In the genomic region with DNA sequence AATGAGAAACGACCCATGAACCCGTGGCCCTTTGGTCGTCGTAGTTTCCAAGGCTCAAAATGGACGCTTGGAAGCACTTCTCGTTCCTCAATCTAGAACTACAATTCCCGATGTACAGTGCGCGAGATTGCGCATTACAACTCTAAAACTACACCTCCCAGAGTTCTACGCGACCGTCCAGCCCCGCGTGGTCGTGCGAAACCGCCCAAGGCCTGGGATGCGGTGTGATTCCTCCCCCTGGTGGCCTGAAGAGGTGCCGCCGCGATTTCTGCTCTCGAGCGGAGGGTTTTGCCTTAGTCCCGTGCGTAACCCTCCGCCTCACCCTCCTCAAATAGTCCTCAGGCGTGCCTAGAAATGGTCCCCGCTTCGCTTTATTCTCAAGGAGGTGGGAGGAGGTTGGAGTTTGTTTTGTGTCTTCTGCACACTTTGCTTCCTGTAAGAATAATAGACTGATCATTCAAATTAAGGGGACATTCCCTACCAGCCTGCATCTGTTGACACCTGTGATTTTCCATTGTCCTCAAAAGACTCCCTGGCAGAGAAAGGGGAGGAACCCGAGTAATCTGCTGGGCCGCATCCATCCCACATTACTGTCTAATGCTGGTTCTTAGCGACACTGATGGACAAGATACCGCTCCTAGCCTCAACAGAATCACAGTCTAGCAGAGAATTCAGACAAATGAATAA, we compare ENCODE assay signal across 8 cellular contexts. TPM values are rescaled to one million over a fixed set of nuclear protein-coding genes. Genes with fewer than 3 reads are reported as not detected.
DNase-seq lines count a peak whose midpoint lies in the region; ATAC-seq, FAIRE-seq and TF ChIP-seq lines count a peak whose summit lies in the region.

No MANE protein-coding gene starts in this region.

- peak; percentile 96 to 99 for TF ChIP-seq CTCF in endothelial cell of umbilical vein (IDR thresholded peaks at IDR 0.05; ENCODE audit: extremely low read depth in 1 of 2, insufficient read depth in 1 of 2, low read depth in 1 of 2, low read length in 2 of 2)

- POLR2A ChIA-PET in endothelial cell of umbilical vein (lab: Charles Lee), result interaction anchor here (1.0 to 1.6 kb wide), 4 partner anchors 87 to 161 kb away, joined by 3 to 14 read pairs (median 4); no protein-coding TSS in a partner anchor

- H2AFZ ChIP-seq in endothelial cell of umbilical vein (ENCODE audit: low read depth, low read length), result peak overlapping the region; percentile 100

- H3K36me3 ChIP-seq in HUES48 (ENCODE audit: control insufficient read depth, insufficient read depth, low read length), result no peaks in the 10 kb centered on the region
- peaks cover 11% of the 10 kb centered on the region for H3K36me3 ChIP-seq in NT2/D1 (ENCODE audit: insufficient read depth, insufficient read length, low read length)
- H3K36me3 ChIP-seq in endothelial cell of umbilical vein (ENCODE audit: control insufficient read depth in 2 of 2, extremely low read depth in 1 of 2, insufficient read depth in 2 of 2, low read length in 2 of 2), result no peaks in the 10 kb centered on the region

- ATAC-seq in GM21390 (IDR thresholded peaks at IDR 0.05; ENCODE audit: unreplicated experiment), result peak; percentile 97

- peak overlapping the region; percentile 91 for H3K4me2 ChIP-seq in endothelial cell of umbilical vein (ENCODE audit: insufficient read depth, low read length)

- BruUV-seq in endothelial cell of umbilical vein (replicated peaks; lab: Mats Ljungman, UMichigan), result no TSS peak

- intact Hi-C loops in endothelial cell of umbilical vein (cut with micrococcal nuclease), result loop anchor here (1.0 kb wide), 4 partner anchors 93 to 178 kb away; no protein-coding TSS in a partner anchor

- peaks cover 18% of the 10 kb centered on the region for H3K4me1 ChIP-seq in HUES48 (ENCODE audit: control insufficient read depth, insufficient read depth, low read length)
- peaks cover 5% of the 10 kb centered on the region for H3K4me1 ChIP-seq in NT2/D1 (ENCODE audit: insufficient read depth, insufficient read length)
- peaks cover 16% of the 10 kb centered on the region for H3K4me1 ChIP-seq in endothelial cell of umbilical vein (ENCODE audit: control insufficient read depth, extremely low read depth, insufficient read depth, low read length)

- in situ Hi-C loops in Caki2 (cut with HindIII; ENCODE audit: low pct_unique_long_range_greater_than_20kb, low sequenced_read_pairs), result loop anchor here (25.0 kb wide), 1 partner anchor 111 kb away; a partner anchor contains a TSS

- H3K4me3 ChIP-seq in HUES48 (ENCODE audit: low read depth, low read length) (peak overlapping the region; percentile 79), NT2/D1 (ENCODE audit: insufficient read length, low read depth) (peak overlapping the region; percentile 70), endothelial cell of umbilical vein (replicated peaks in 1 of 3; ENCODE audit: insufficient read depth in 1 of 3, low read depth in 1 of 3, low read length in 3 of 3) (peak overlapping the region; percentile 41 to 83 (median 68))

- DNase-seq in Caki2 (ENCODE audit: low read depth), result peak; percentile 95
- peak; percentile 100 for DNase-seq in NT2/D1 (ENCODE audit: low read depth, low spot score)
- peak; percentile 94 for DNase-seq in activated CD8-positive, alpha-beta memory T cell treated with anti-CD3 and anti-CD28 coated beads, Interleukin-2, amount 50 U/mL, for 4 hours
- peak; percentile 100 for DNase-seq in endothelial cell of umbilical vein (ENCODE audit: low read depth, low spot score)
- DNase-seq in midbrain (lab: John Stamatoyannopoulos, UW), result peak; percentile 99
- DNase-seq in stimulated activated CD8-positive, alpha-beta memory T cell treated with anti-CD3 and anti-CD28 coated beads, Interleukin-2, amount 100 ng/mL, for 1 hour (ENCODE audit: low read depth in 2 of 2), result peak; percentile 92

- H3K9me3 ChIP-seq in HUES48 (ENCODE audit: control insufficient read depth, insufficient read depth, low read length) (no peaks in the 10 kb centered on the region), NT2/D1 (ENCODE audit: insufficient read depth, low read length) (no peaks in the 10 kb centered on the region), endothelial cell of umbilical vein (replicated peaks; ENCODE audit: control insufficient read depth, insufficient read depth, low read length) (no peaks in the 10 kb centered on the region)

- TF ChIP-seq POLR2A in endothelial cell of umbilical vein (IDR thresholded peaks at IDR 0.05; ENCODE audit: low read depth, low read length), result peak; percentile 78

- H3K27me3 ChIP-seq in HUES48 (ENCODE audit: control insufficient read depth, insufficient read depth, low read length) (no peaks in the 10 kb centered on the region), NT2/D1 (ENCODE audit: insufficient read depth, insufficient read length) (no peaks in the 10 kb centered on the region), endothelial cell of umbilical vein (ENCODE audit: control insufficient read depth in 2 of 2, insufficient read depth in 2 of 2, low read length in 2 of 2) (no peaks in the 10 kb centered on the region)

- CTCF ChIA-PET in endothelial cell of umbilical vein (lab: Charles Lee), result interaction anchor here (0.6 to 10.2 kb wide), 35 partner anchors 10 to 426 kb away, joined by 3 to 404 read pairs (median 4); a partner anchor contains a TSS

- H3K9me1 ChIP-seq in endothelial cell of umbilical vein (replicated peaks; ENCODE audit: control insufficient read depth, extremely low read depth, insufficient read depth, low read length), result no peaks in the 10 kb centered on the region

- dilution Hi-C loops in endothelial cell of umbilical vein (cut with MboI; ENCODE audit: extremely low pct_ligation_motif_present, low sequenced_read_pairs), result loop anchor here (25.0 kb wide), 1 partner anchor 111 kb away; a partner anchor contains a TSS

- H3K27ac ChIP-seq in HUES48 (ENCODE audit: low read depth, low read length), result peak overlapping the region; percentile 76
- peak overlapping the region; percentile 57 for H3K27ac ChIP-seq in endothelial cell of umbilical vein (ENCODE audit: insufficient read depth, low read depth, low read length)

- peak; percentile 95 for FAIRE-seq in endothelial cell of umbilical vein (lab: Jason Lieb, UNC)

- H3K9ac ChIP-seq in HUES48 (ENCODE audit: low read depth, low read length) (peak overlapping the region; percentile 66), NT2/D1 (ENCODE audit: insufficient read length, low read depth) (peak overlapping the region; percentile 85), endothelial cell of umbilical vein (replicated peaks; ENCODE audit: extremely low read depth, insufficient read depth, low read length) (peak overlapping the region; percentile 66)

- no peaks in the 10 kb centered on the region for H3K79me2 ChIP-seq in endothelial cell of umbilical vein (ENCODE audit: control insufficient read depth, insufficient read depth, low read length)

- no peaks in the 10 kb centered on the region for H4K20me1 ChIP-seq in endothelial cell of umbilical vein (replicated peaks; ENCODE audit: control insufficient read depth, extremely low read depth, insufficient read depth, low read length)

TF ChIP-seq in endothelial cell of umbilical vein, 7 proteins besides CTCF, POLR2A, EP300 and RAD21 (continues in another document):
- peak; percentile 46 for TF ChIP-seq FOS (IDR thresholded peaks at IDR 0.05; ENCODE audit: borderline replicate concordance, insufficient read depth, low read length)
- TF ChIP-seq JUN (IDR thresholded peaks at IDR 0.05; ENCODE audit: borderline replicate concordance, insufficient read depth, insufficient read length, low read depth), result no peak
- TF ChIP-seq POLR2AphosphoS5 (IDR thresholded peaks at IDR 0.05; ENCODE audit: insufficient read depth, low read depth, low read length), result peak; percentile 73
- TF ChIP-seq, protein P1, sequence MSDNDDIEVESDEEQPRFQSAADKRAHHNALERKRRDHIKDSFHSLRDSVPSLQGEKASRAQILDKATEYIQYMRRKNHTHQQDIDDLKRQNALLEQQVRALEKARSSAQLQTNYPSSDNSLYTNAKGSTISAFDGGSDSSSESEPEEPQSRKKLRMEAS (IDR thresholded peaks at IDR 0.05; ENCODE audit: insufficient read depth, insufficient read length), result peak; percentile 81
- no peak for TF ChIP-seq EZH2 (IDR thresholded peaks at IDR 0.05; ENCODE audit: borderline replicate concordance, low read depth, low read length, severe bottlenecking)
- peak; percentile 99 for TF ChIP-seq MYC (IDR thresholded peaks at IDR 0.05; ENCODE audit: low read depth, low read length)

RNA-seq across cellular contexts. Expression of a gene that starts 0.4 kb away (rescaled TPM):
- total RNA-seq in Caki2 (2014; rRNA removed; shearing (Covaris generic); ENCODE audit: low replicate concordance), result 11.8 and 16.6 TPM in 2 replicates
- total RNA-seq in endothelial cell of umbilical vein, result 5.0 and 6.9 TPM in 2 replicates
- 5.0 and 6.0 TPM in 2 replicates for polyA plus RNA-seq in endothelial cell of umbilical vein
- 5.8 and 6.1 TPM in 2 replicates for polyA plus RNA-seq in endothelial cell of umbilical vein (2011; cell fraction: cytosol; rRNA removed)
- 5.5 and 5.6 TPM in 2 replicates for polyA plus RNA-seq in endothelial cell of umbilical vein (2011; cell fraction: nucleus; rRNA removed)
- polyA plus RNA-seq in endothelial cell of umbilical vein (2012), result 4.0 and 4.4 TPM in 2 replicates
- 8.6 and 9.8 TPM in 2 replicates for polyA minus RNA-seq in endothelial cell of umbilical vein
- 6.3 TPM for polyA minus RNA-seq in endothelial cell of umbilical vein (2011; cell fraction: cytosol; rRNA and poly(A)+ RNA removed)
- 2.3 and 2.4 TPM in 2 replicates for polyA minus RNA-seq in endothelial cell of umbilical vein (2011; cell fraction: nucleus; rRNA and poly(A)+ RNA removed)

RNA-seq across cellular contexts. Expression of a gene that starts 23.4 kb away (rescaled TPM):
- not detected in 2 replicates for total RNA-seq in Caki2 (2014; rRNA removed; shearing (Covaris generic); ENCODE audit: low replicate concordance)
- not detected in 2 replicates for total RNA-seq in endothelial cell of umbilical vein
- polyA plus RNA-seq in endothelial cell of umbilical vein, result not detected in 2 replicates
- polyA plus RNA-seq in endothelial cell of umbilical vein (2011; cell fraction: cytosol; rRNA removed), result 0.01 TPM in 1 of 2 replicates, not detected in the other
- polyA plus RNA-seq in endothelial cell of umbilical vein (2011; cell fraction: nucleus; rRNA removed), result 0.05 and 0.08 TPM in 2 replicates
- polyA plus RNA-seq in endothelial cell of umbilical vein (2012), result 0.07 and 0.63 TPM in 2 replicates
- polyA minus RNA-seq in endothelial cell of umbilical vein, result not detected in 2 replicates
- not detected for polyA minus RNA-seq in endothelial cell of umbilical vein (2011; cell fraction: cytosol; rRNA and poly(A)+ RNA removed)
- polyA minus RNA-seq in endothelial cell of umbilical vein (2011; cell fraction: nucleus; rRNA and poly(A)+ RNA removed), result 0.10 TPM in 1 of 2 replicates, not detected in the other

RNA-seq across cellular contexts. Expression of a gene that starts 47.7 kb away (rescaled TPM):
- total RNA-seq in Caki2 (2014; rRNA removed; shearing (Covaris generic); ENCODE audit: low replicate concordance), result not detected in 2 replicates
- not detected in 2 replicates for total RNA-seq in endothelial cell of umbilical vein
- polyA plus RNA-seq in endothelial cell of umbilical vein, result not detected in 2 replicates
- polyA plus RNA-seq in endothelial cell of umbilical vein (2011; cell fraction: cytosol; rRNA removed), result not detected in 2 replicates
- not detected in 2 replicates for polyA plus RNA-seq in endothelial cell of umbilical vein (2011; cell fraction: nucleus; rRNA removed)
- not detected in 2 replicates for polyA plus RNA-seq in endothelial cell of umbilical vein (2012)
- polyA minus RNA-seq in endothelial cell of umbilical vein, result not detected in 2 replicates
- polyA minus RNA-seq in endothelial cell of umbilical vein (2011; cell fraction: cytosol; rRNA and poly(A)+ RNA removed), result not detected
- not detected in 2 replicates for polyA minus RNA-seq in endothelial cell of umbilical vein (2011; cell fraction: nucleus; rRNA and poly(A)+ RNA removed)

Comparison
In these comparisons a context has a peak if more than half of its experiments do, and no peak if none do; other contexts are left out.
1. Peak in every context shown above with its lines: DNase-seq, ATAC-seq, H3K4me3 ChIP-seq and H3K27ac ChIP-seq.